Comparison of ENCODE assay signal across 8 cellular contexts in the genomic region with DNA sequence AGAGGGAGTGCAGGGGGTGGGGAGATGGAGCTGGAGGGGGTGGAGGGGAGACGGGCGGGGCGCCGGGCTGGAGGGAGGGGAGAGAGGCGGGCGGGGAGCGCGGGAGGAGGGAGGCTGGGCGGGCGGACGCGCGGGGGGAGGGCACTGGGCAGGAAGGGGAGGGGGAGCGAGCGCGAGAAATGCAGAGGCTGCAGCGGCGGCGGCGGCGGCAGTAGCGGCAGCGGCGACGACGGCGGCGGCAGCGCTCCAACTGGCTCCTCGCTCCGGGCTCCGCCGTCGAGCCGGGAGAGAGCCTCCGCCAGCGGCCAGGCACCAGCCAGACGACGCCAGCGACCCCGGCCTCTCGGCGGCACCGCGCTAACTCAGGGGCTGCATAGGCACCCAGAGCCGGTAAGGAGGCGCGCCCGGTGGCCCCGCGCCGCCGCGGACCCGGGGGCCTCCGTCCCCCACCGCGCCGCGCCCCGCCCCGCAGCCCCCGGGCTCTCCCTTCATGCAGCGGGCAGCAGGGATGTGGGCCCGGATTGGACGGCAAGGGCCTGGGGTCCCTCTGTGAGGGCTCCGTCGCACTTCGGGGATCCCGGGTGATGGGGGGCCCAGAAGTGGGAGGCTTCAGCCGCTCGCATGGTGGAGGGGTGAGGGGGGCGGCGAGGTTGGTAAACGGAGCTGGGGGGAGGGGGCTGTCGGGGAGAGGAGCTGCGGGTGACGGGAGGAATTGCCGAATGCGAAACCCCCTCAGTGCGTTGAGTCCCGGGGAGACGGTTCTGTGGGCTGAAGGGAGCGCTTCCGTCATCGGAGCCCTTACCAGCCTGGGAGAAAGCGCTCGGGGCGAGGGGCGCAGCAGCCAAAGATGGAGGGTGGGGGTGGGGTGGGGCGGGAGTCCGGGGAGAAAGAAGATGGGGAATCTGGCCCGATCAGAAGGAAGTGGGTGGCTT. TPM values are rescaled to one million over a fixed set of nuclear protein-coding genes. Genes with fewer than 3 reads are reported as not detected.
DNase-seq lines count a peak whose midpoint lies in the region; ATAC-seq and FAIRE-seq lines count a peak whose summit lies in the region.

TSS of gene BASP1 (plus strand) at position 211 of the 932 bp plus-strand sequence. CDS start 57,586 bp downstream, outside the sequence.

- peak within 1 kb of the TSS; percentile 70 for H3K27ac ChIP-seq in caudate nucleus (ENCODE audit: low read depth, low read length)
- peak within 1 kb of the TSS in 20 of 21 experiments; percentile 34 to 92 (median 77) for H3K27ac ChIP-seq in skin epidermis

- peak; percentile 22 for DNase-seq in DMS79 (lab: John Stamatoyannopoulos, UW)
- peak; percentile 59 for DNase-seq in HTR-8/SVneo (ENCODE audit: insufficient read length, low spot score)
- peak; percentile 70 for DNase-seq in SK-N-DZ (ENCODE audit: low spot score)
- DNase-seq in caudate nucleus (lab: John Stamatoyannopoulos, UW) = peak in 53 of 61 donors; percentile 9 to 89 (median 58)
- peak; percentile 90 for DNase-seq in iris pigment epithelial cell (ENCODE audit: low read depth)

- ATAC-seq in GM21381 (IDR thresholded peaks at IDR 0.05; ENCODE audit: unreplicated experiment) (peak; percentile 42), GM18870 (IDR thresholded peaks at IDR 0.05; ENCODE audit: unreplicated experiment) (no peak)

- H3K4me3 ChIP-seq in skin epidermis = peak within 1 kb of the TSS; percentile 47 to 74 (median 61)

- peak; percentile 95 for FAIRE-seq in HTR-8/SVneo (lab: Jason Lieb, UNC)

RNA-seq across cellular contexts. Expression of gene BASP1, which starts in this region (rescaled TPM):
- 242 and 321 TPM in 2 replicates for polyA plus RNA-seq in SK-N-DZ (2014; cell fraction: cytosol; rRNA removed)
- 109 and 110 TPM in 2 replicates for polyA plus RNA-seq in SK-N-DZ (2014; cell fraction: nucleus; rRNA removed)

Comparison
In these comparisons a context has a peak if more than half of its experiments do, and no peak if none do; other contexts are left out.
1. DNase-seq: peak in every context shown above with its lines; median percentile 90 in iris pigment epithelial cell; 70 in SK-N-DZ; 59 in HTR-8/SVneo; 58 in caudate nucleus; 22 in DMS79.